Comparison of ENCODE assay signal across 8 cellular contexts in the genomic region with DNA sequence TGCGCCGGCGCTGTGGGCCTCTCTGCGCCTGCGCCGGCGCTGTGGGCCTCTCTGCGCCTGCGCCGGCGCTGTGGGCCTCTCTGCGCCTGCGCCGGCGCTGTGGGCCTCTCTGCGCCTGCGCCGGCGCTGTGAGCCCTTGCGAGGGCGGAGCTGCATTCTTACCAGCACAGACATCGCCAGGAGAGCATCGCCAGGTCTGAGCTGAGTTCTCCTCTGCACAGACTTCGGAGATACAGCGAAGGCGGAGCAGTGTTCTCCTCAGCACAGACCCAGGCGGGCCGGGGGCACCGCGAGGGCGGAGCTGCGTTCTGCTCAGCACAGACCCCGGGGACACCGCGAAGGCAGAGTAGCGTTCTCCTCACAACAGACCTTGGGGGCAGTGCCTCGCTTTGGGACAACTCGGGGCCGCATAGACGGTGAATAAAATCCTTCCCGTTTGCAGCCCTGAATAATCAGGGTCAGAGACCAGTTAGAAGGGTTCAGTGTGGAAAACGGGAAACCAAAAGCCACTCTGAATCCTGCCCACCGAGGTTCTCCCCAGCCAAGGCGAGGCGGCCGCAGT.
A peak's percentile ranks its signal among the peaks of the same experiment; 100 is the strongest.
DNase-seq lines count a peak whose midpoint lies in the region; ATAC-seq and TF ChIP-seq lines count a peak whose summit lies in the region.
"Not testable (repeated sequence)": the region's sequence is repeated elsewhere in the genome, so short reads cannot be mapped to it uniquely, and the experiment has no call there.

No MANE protein-coding gene starts in this region.

- H3K4me1 ChIP-seq in naive thymus-derived CD4-positive, alpha-beta T cell (ENCODE audit: control insufficient read depth in 2 of 2, insufficient read depth in 2 of 2, low read length in 2 of 2), result not testable (repeated sequence)

- peak overlapping the region; percentile 51 for H3K4me3 Mint-ChIP-seq in activated CD4-positive, alpha-beta memory T cell treated with anti-CD3 and anti-CD28 coated beads for 36 hours
- H3K4me3 Mint-ChIP-seq in activated naive CD8-positive, alpha-beta T cell treated with anti-CD3 and anti-CD28 coated beads for 36 hours, result peak overlapping the region; percentile 71
- peak overlapping the region in 8 of 10 donors; percentile 13 to 86 (median 55) for H3K4me3 Mint-ChIP-seq in naive thymus-derived CD4-positive, alpha-beta T cell
- peak overlapping the region; percentile 80 for H3K4me3 Mint-ChIP-seq in stimulated activated naive CD8-positive, alpha-beta T cell treated with anti-CD3 and anti-CD28 coated beads, Interleukin-15, Interleukin-2, amounts not matched to agents 100 ng/mL and 50 ng/mL, for 24 hours

- H3K27me3 ChIP-seq in naive thymus-derived CD4-positive, alpha-beta T cell (ENCODE audit: control insufficient read depth in 2 of 2, insufficient read depth in 2 of 2, low read length in 2 of 2), result not testable (repeated sequence)

- not testable (repeated sequence) for H3K36me3 ChIP-seq in naive thymus-derived CD4-positive, alpha-beta T cell (ENCODE audit: control insufficient read depth in 2 of 3, insufficient read depth in 3 of 3, low read length in 3 of 3)

- H3K27ac ChIP-seq in naive thymus-derived CD4-positive, alpha-beta T cell (ENCODE audit: low read depth, low read length), result not testable (repeated sequence)

- H3K27ac Mint-ChIP-seq in activated CD4-positive, alpha-beta memory T cell treated with anti-CD3 and anti-CD28 coated beads for 36 hours, result not testable (repeated sequence)
- peak overlapping the region; percentile 48 for H3K27ac Mint-ChIP-seq in activated naive CD8-positive, alpha-beta T cell treated with anti-CD3 and anti-CD28 coated beads for 36 hours
- peak overlapping the region in 1 of 9 donors; percentile 70 for H3K27ac Mint-ChIP-seq in naive thymus-derived CD4-positive, alpha-beta T cell
- peak overlapping the region; percentile 40 for H3K27ac Mint-ChIP-seq in stimulated activated naive CD8-positive, alpha-beta T cell treated with anti-CD3 and anti-CD28 coated beads, Interleukin-15, Interleukin-2, amounts not matched to agents 100 ng/mL and 50 ng/mL, for 24 hours

- not testable (repeated sequence) for H3K9me3 ChIP-seq in naive thymus-derived CD4-positive, alpha-beta T cell (ENCODE audit: control insufficient read depth in 2 of 3, low read length in 3 of 3)

- H3K36me3 Mint-ChIP-seq in activated CD4-positive, alpha-beta memory T cell treated with anti-CD3 and anti-CD28 coated beads for 36 hours; activated naive CD8-positive, alpha-beta T cell treated with anti-CD3 and anti-CD28 coated beads for 36 hours; naive thymus-derived CD4-positive, alpha-beta T cell; stimulated activated naive CD8-positive, alpha-beta T cell treated with anti-CD3 and anti-CD28 coated beads, Interleukin-15, Interleukin-2, amounts not matched to agents 100 ng/mL and 50 ng/mL, for 24 hours (ENCODE audit: low read depth): not testable (repeated sequence)

- H3K4me1 Mint-ChIP-seq in activated CD4-positive, alpha-beta memory T cell treated with anti-CD3 and anti-CD28 coated beads for 36 hours (ENCODE audit: low read depth); activated naive CD8-positive, alpha-beta T cell treated with anti-CD3 and anti-CD28 coated beads for 36 hours; naive thymus-derived CD4-positive, alpha-beta T cell; stimulated activated naive CD8-positive, alpha-beta T cell treated with anti-CD3 and anti-CD28 coated beads, Interleukin-15, Interleukin-2, amounts not matched to agents 100 ng/mL and 50 ng/mL, for 24 hours (ENCODE audit: low read depth): not testable (repeated sequence)

- ATAC-seq in GM18873 (IDR thresholded peaks at IDR 0.05; ENCODE audit: low FRiP score, unreplicated experiment), result peak; percentile 85
- not testable (repeated sequence) for ATAC-seq in naive thymus-derived CD4-positive, alpha-beta T cell

- POLR2A ChIA-PET in activated CD4-positive, alpha-beta memory T cell treated with anti-CD3 and anti-CD28 coated beads for 36 hours (lab: Charles Lee); naive thymus-derived CD4-positive, alpha-beta T cell (lab: Charles Lee): not testable (repeated sequence)

- CTCF ChIA-PET in activated CD4-positive, alpha-beta memory T cell treated with anti-CD3 and anti-CD28 coated beads for 36 hours (lab: Charles Lee); naive thymus-derived CD4-positive, alpha-beta T cell (lab: Charles Lee): not testable (repeated sequence)

- not testable (repeated sequence) for TF ChIP-seq CTCF in fibroblast of pulmonary artery (IDR thresholded peaks at IDR 0.05; ENCODE audit: low read length, missing control alignments)

- H3K9me3 Mint-ChIP-seq in activated CD4-positive, alpha-beta memory T cell treated with anti-CD3 and anti-CD28 coated beads for 36 hours; activated naive CD8-positive, alpha-beta T cell treated with anti-CD3 and anti-CD28 coated beads for 36 hours; stimulated activated naive CD8-positive, alpha-beta T cell treated with anti-CD3 and anti-CD28 coated beads, Interleukin-15, Interleukin-2, amounts not matched to agents 100 ng/mL and 50 ng/mL, for 24 hours: not testable (repeated sequence)
- peaks cover 0 to 22% (median 6%) of the 10 kb centered on the region in 11 donors for H3K9me3 Mint-ChIP-seq in naive thymus-derived CD4-positive, alpha-beta T cell

- DNase-seq in AG20443 (ENCODE audit: low spot score) (peak; percentile 65), NCI-H226 (peak; percentile 13), fibroblast of pulmonary artery (ENCODE audit: low read depth) (peak; percentile 23)
- DNase-seq in activated CD4-positive, alpha-beta memory T cell treated with anti-CD3 and anti-CD28 coated beads for 36 hours, result not testable (repeated sequence)
- DNase-seq in activated naive CD8-positive, alpha-beta T cell treated with anti-CD3 and anti-CD28 coated beads for 36 hours, result peak; percentile 21
- peak in 5 of 9 donors; percentile 0 to 45 (median 25) for DNase-seq in naive thymus-derived CD4-positive, alpha-beta T cell

- not testable (repeated sequence) for H3K27me3 Mint-ChIP-seq in activated CD4-positive, alpha-beta memory T cell treated with anti-CD3 and anti-CD28 coated beads for 36 hours; activated naive CD8-positive, alpha-beta T cell treated with anti-CD3 and anti-CD28 coated beads for 36 hours; naive thymus-derived CD4-positive, alpha-beta T cell; stimulated activated naive CD8-positive, alpha-beta T cell treated with anti-CD3 and anti-CD28 coated beads, Interleukin-15, Interleukin-2, amounts not matched to agents 100 ng/mL and 50 ng/mL, for 24 hours

- intact Hi-C loops in activated CD4-positive, alpha-beta memory T cell treated with anti-CD3 and anti-CD28 coated beads for 36 hours (cut with micrococcal nuclease); naive thymus-derived CD4-positive, alpha-beta T cell (cut with micrococcal nuclease): not testable (repeated sequence)

- peak overlapping the region; percentile 42 for H3K4me3 ChIP-seq in fibroblast of pulmonary artery (replicated peaks; ENCODE audit: low read depth, low read length)
- not testable (repeated sequence) for H3K4me3 ChIP-seq in naive thymus-derived CD4-positive, alpha-beta T cell (ENCODE audit: low read length)
